ENCODE assay signal across 15 cellular contexts in genomic region chr5:173642191-173642816, GRCh38. TPM values are rescaled to one million over a fixed set of nuclear protein-coding genes. Genes with fewer than 3 reads are reported as not detected.
DNase-seq lines count a peak whose midpoint lies in the region; ATAC-seq and TF ChIP-seq lines count a peak whose summit lies in the region.
"Had no signal": no experiment of that assay in that cellular context is flagged by ENCODE, and none has a peak within 500 bp of the region (broad histone marks: within the 10 kb centered on the region; RNA-seq: fewer than 3 reads in every experiment).

No MANE protein-coding gene starts in this region.

- no peak for TF ChIP-seq CTCF in cardiac muscle cell (IDR thresholded peaks at IDR 0.05; ENCODE audit: low read depth, low read length)
- no peak for TF ChIP-seq CTCF in endodermal cell (conservative IDR thresholded peaks at IDR 0.05)
- TF ChIP-seq CTCF in nephron progenitor cell (IDR thresholded peaks at IDR 0.05) = no peak
- TF ChIP-seq CTCF in tibial nerve (IDR thresholded peaks at IDR 0.05) = no peak

- ATAC-seq in left cardiac atrium = no peak

- TF ChIP-seq POLR2A in tibial nerve (IDR thresholded peaks at IDR 0.05) = no peak

- peaks cover 7% of the 10 kb centered on the region for H3K27me3 Mint-ChIP-seq in endodermal cell (ENCODE audit: insufficient read depth)
- H3K27me3 Mint-ChIP-seq in nephron progenitor cell (ENCODE audit: low read depth, poor library complexity) = peaks cover 9% of the 10 kb centered on the region

- DNase-seq in cardiac muscle cell (ENCODE audit: low read depth in 1 of 2, low spot score in 1 of 2) = no peak
- DNase-seq in left cardiac atrium = no peak
- peak; percentile 35 for DNase-seq in endodermal cell
- DNase-seq in nephron progenitor cell = no peak
- DNase-seq in NCI-H774 (lab: John Stamatoyannopoulos, UW) = no peak
- DNase-seq in tibial nerve (ENCODE audit: low spot score in 2 of 2) = no peak
- no peak for DNase-seq in hippocampal formation (lab: John Stamatoyannopoulos, UW)
- DNase-seq: Calu3; CD4-positive, CD25-positive, alpha-beta regulatory T cell; DMS79 treated with DMSO at 0.1 percent for 48 hours; NCI-H1930; NCI-H510A treated with DMSO at 0.1 percent for 48 hours; OCI-M1 had no signal

- H3K4me1 ChIP-seq in cardiac muscle cell (ENCODE audit: low read depth) (peaks cover 11% of the 10 kb centered on the region), endodermal cell (ENCODE audit: control insufficient read depth, insufficient read depth, low read length) (no peaks in the 10 kb centered on the region), tibial nerve (peaks cover 0 to 10% (median 0%) of the 10 kb centered on the region in 4 donors)

- WGBS in endodermal cell (ENCODE audit: insufficient coverage in 1 of 2, insufficient read length in 1 of 2), 2 experiments = 91 to 92% methylated on average over 4 to 9 of the region's 9 CpGs
- 74 to 84% methylated on average over 9 of the region's 9 CpGs for WGBS in tibial nerve, 2 donors

- H3K4me3 Mint-ChIP-seq in endodermal cell (no peak overlapping the region), nephron progenitor cell (no peak overlapping the region)
- H3K4me3 Mint-ChIP-seq: CD4-positive, CD25-positive, alpha-beta regulatory T cell had no signal

- no peak for TF ChIP-seq EP300 in tibial nerve (IDR thresholded peaks at IDR 0.05)

- H3K27ac Mint-ChIP-seq in endodermal cell (no peak overlapping the region), nephron progenitor cell (peak overlapping the region; percentile 66)

- H3K4me1 Mint-ChIP-seq in endodermal cell = peaks cover 11% of the 10 kb centered on the region
- peaks cover 90% of the 10 kb centered on the region for H3K4me1 Mint-ChIP-seq in nephron progenitor cell

- no peak overlapping the region for H3K9ac ChIP-seq in endodermal cell (ENCODE audit: extremely low read depth, low read length, poor library complexity, severe bottlenecking)

- intact Hi-C loops in left cardiac atrium (cut with DNase I) = no loop called here

- H3K27ac ChIP-seq in cardiac muscle cell (peak overlapping the region; percentile 31), endodermal cell (ENCODE audit: low read depth, low read length) (no peak overlapping the region), tibial nerve (peak overlapping the region in 1 of 4 donors; percentile 20)
- H3K27ac ChIP-seq: RWPE1, SJSA1 had no signal

- no peak overlapping the region for H3K4me3 ChIP-seq in cardiac muscle cell
- no peak overlapping the region for H3K4me3 ChIP-seq in endodermal cell (ENCODE audit: low read length)
- H3K4me3 ChIP-seq in tibial nerve = no peak overlapping the region
- H3K4me3 ChIP-seq: SJSA1 had no signal

- no peaks in the 10 kb centered on the region for H3K9me3 Mint-ChIP-seq in endodermal cell
- no peaks in the 10 kb centered on the region for H3K9me3 Mint-ChIP-seq in nephron progenitor cell
- H3K9me3 Mint-ChIP-seq: CD4-positive, CD25-positive, alpha-beta regulatory T cell had no signal

- H3K9me3 ChIP-seq in cardiac muscle cell (ENCODE audit: low read depth) (no peaks in the 10 kb centered on the region), endodermal cell (ENCODE audit: control insufficient read depth, low read length) (no peaks in the 10 kb centered on the region), tibial nerve (no peaks in the 10 kb centered on the region)
- H3K9me3 ChIP-seq: SJSA1 had no signal

- H3K27me3 ChIP-seq in cardiac muscle cell (no peaks in the 10 kb centered on the region), endodermal cell (ENCODE audit: control insufficient read depth, insufficient read depth, low read length, poor library complexity, severe bottlenecking) (no peaks in the 10 kb centered on the region), tibial nerve (no peaks in the 10 kb centered on the region)
- H3K27me3 ChIP-seq: SJSA1 had no signal

- H3K36me3 Mint-ChIP-seq in endodermal cell (ENCODE audit: low read depth) (no peaks in the 10 kb centered on the region), nephron progenitor cell (ENCODE audit: low read depth) (no peaks in the 10 kb centered on the region)
- H3K36me3 Mint-ChIP-seq: CD4-positive, CD25-positive, alpha-beta regulatory T cell had no signal

- H3K36me3 ChIP-seq in cardiac muscle cell (no peaks in the 10 kb centered on the region), endodermal cell (ENCODE audit: control insufficient read depth, insufficient read depth, low read length) (no peaks in the 10 kb centered on the region), tibial nerve (no peaks in the 10 kb centered on the region)
- H3K36me3 ChIP-seq: SJSA1 had no signal

RNA-seq across cellular contexts. Expression of gene BOD1, which starts 25.9 kb away (rescaled TPM):
- total RNA-seq in cardiac muscle cell (94.9 and 96.3 TPM in 2 replicates), left cardiac atrium (10 to 100 TPM; 43.4 to 45.6 TPM), endodermal cell (10 to 100 TPM; 79.3 to 92.9 TPM), tibial nerve (10 to 100 TPM; 37.3 to 55.1 (median 44.7) TPM)
- polyA plus RNA-seq in cardiac muscle cell = 80.5 and 101 TPM in 2 replicates
- polyA plus RNA-seq in endodermal cell (2013, experiment 1 of 2) = 144 TPM
- 121 TPM for polyA plus RNA-seq in endodermal cell (2013, experiment 2 of 2)
